Comparison of ENCODE assay signal across 21 cellular contexts in the genomic region with DNA sequence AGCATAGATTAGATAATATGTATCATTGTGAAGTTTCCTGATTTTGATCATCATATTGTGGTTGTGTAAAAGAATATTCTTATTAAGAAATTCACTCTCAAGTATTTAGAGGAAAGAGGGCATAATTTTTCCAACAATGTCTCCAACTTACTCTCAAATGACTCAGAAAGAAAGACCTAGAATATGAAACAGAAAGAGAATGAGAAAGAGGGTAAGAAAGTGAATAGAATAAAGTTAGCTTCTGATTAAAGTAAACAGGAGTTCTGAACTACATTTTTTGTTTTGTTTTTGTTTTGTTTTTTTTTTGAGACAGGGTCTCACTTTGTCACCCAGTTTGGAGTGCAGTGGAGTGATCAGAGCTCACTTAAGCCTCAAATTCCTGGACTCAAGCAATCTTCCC.
DNase-seq lines count a peak whose midpoint lies in the region; ATAC-seq and TF ChIP-seq lines count a peak whose summit lies in the region.
"Had no signal": no experiment of that assay in that cellular context is flagged by ENCODE, and none has a peak within 500 bp of the region (broad histone marks: within the 10 kb centered on the region; RNA-seq: fewer than 3 reads in every experiment).

No MANE protein-coding gene starts in this region.

- no peaks in the 10 kb centered on the region for H3K36me3 ChIP-seq in WERI-Rb-1

- peaks cover 5% of the 10 kb centered on the region for H3K4me1 Mint-ChIP-seq in activated T-cell treated with anti-CD3 and anti-CD28 coated beads, Interleukin-2, amount 50 U/mL, for 24 hours (ENCODE audit: low read depth)
- H3K4me1 Mint-ChIP-seq in activated CD8-positive, alpha-beta T cell treated with anti-CD3 and anti-CD28 coated beads for 36 hours (ENCODE audit: low read depth), result no peaks in the 10 kb centered on the region

- no peak for DNase-seq in activated T-cell treated with anti-CD3 and anti-CD28 coated beads, Interleukin-2, amount 50 U/mL, for 24 hours
- no peak for DNase-seq in activated T-cell treated with anti-CD3 and anti-CD28 coated beads for 4 hours
- DNase-seq in NOMO-1 treated with DMSO at 0.1 percent for 48 hours (lab: John Stamatoyannopoulos, UW; ENCODE audit: unreplicated experiment), result no peak
- no peak for DNase-seq in activated CD8-positive, alpha-beta T cell treated with anti-CD3 and anti-CD28 coated beads for 36 hours
- no peak for DNase-seq in A172 (ENCODE audit: low spot score)
- no peak for DNase-seq in WERI-Rb-1
- DNase-seq: 8988T, C1 segment of cervical spinal cord, DMS 273 treated with DMSO at 0.1 percent for 48 hours, HFFc6, MM.1S, NCI-H1105, NCI-H187 treated with DMSO at 0.1 percent for 48 hours, NCI-H2171, NCI-H446 treated with DMSO at 0.1 percent for 48 hours, NCI-H774, SHP77 had no signal

- H3K4me3 ChIP-seq in WERI-Rb-1 (ENCODE audit: low read depth, low read length), result no peak overlapping the region

- no peak for TF ChIP-seq CTCF in activated CD8-positive, alpha-beta T cell treated with anti-CD3 and anti-CD28 coated beads for 36 hours (IDR thresholded peaks at IDR 0.05)
- no peak for TF ChIP-seq CTCF in WERI-Rb-1 (IDR thresholded peaks at IDR 0.05; ENCODE audit: low read depth, low read length)

- no peaks in the 10 kb centered on the region for H3K9me3 ChIP-seq in WERI-Rb-1 (ENCODE audit: severe bottlenecking)

- intact Hi-C loops in activated CD8-positive, alpha-beta T cell treated with anti-CD3 and anti-CD28 coated beads for 36 hours (cut with micrococcal nuclease), result no loop called here

- H3K36me3 Mint-ChIP-seq in activated T-cell treated with anti-CD3 and anti-CD28 coated beads, Interleukin-2, amount 50 U/mL, for 24 hours (ENCODE audit: low read depth), result peaks cover 4% of the 10 kb centered on the region
- H3K36me3 Mint-ChIP-seq in activated CD8-positive, alpha-beta T cell treated with anti-CD3 and anti-CD28 coated beads for 36 hours (ENCODE audit: low read depth), result no peaks in the 10 kb centered on the region

- POLR2A ChIA-PET in activated CD8-positive, alpha-beta T cell treated with anti-CD3 and anti-CD28 coated beads for 36 hours (lab: Charles Lee), result no interaction called here

- peak; percentile 63 for ATAC-seq in GM21390 (IDR thresholded peaks at IDR 0.05; ENCODE audit: unreplicated experiment)
- ATAC-seq in HG03280 (IDR thresholded peaks at IDR 0.05; ENCODE audit: unreplicated experiment), result peak; percentile 54
- ATAC-seq in activated CD8-positive, alpha-beta T cell treated with anti-CD3 and anti-CD28 coated beads for 36 hours, result no peak
- ATAC-seq: HepG2, SK-N-SH treated with all-trans-retinoic acid at 6 μM for 48 hours had no signal

- peak overlapping the region; percentile 22 for H3K27ac Mint-ChIP-seq in activated T-cell treated with anti-CD3 and anti-CD28 coated beads, Interleukin-2, amount 50 U/mL, for 24 hours
- H3K27ac Mint-ChIP-seq in activated CD8-positive, alpha-beta T cell treated with anti-CD3 and anti-CD28 coated beads for 36 hours, result no peak overlapping the region
- H3K27ac Mint-ChIP-seq: HFFc6 had no signal

- H3K27me3 Mint-ChIP-seq in activated T-cell treated with anti-CD3 and anti-CD28 coated beads, Interleukin-2, amount 50 U/mL, for 24 hours, result no peaks in the 10 kb centered on the region
- no peaks in the 10 kb centered on the region for H3K27me3 Mint-ChIP-seq in activated CD8-positive, alpha-beta T cell treated with anti-CD3 and anti-CD28 coated beads for 36 hours

- H3K4me3 Mint-ChIP-seq in activated T-cell treated with anti-CD3 and anti-CD28 coated beads, Interleukin-2, amount 50 U/mL, for 24 hours, result no peak overlapping the region
- no peak overlapping the region for H3K4me3 Mint-ChIP-seq in activated CD8-positive, alpha-beta T cell treated with anti-CD3 and anti-CD28 coated beads for 36 hours
- H3K4me3 Mint-ChIP-seq: HFFc6 had no signal

- no peak overlapping the region for H3K27ac ChIP-seq in WERI-Rb-1

- H3K9me3 Mint-ChIP-seq in activated T-cell treated with anti-CD3 and anti-CD28 coated beads, Interleukin-2, amount 50 U/mL, for 24 hours, result peaks cover 28% of the 10 kb centered on the region
- H3K9me3 Mint-ChIP-seq in activated CD8-positive, alpha-beta T cell treated with anti-CD3 and anti-CD28 coated beads for 36 hours, result peaks cover 12% of the 10 kb centered on the region

- H3K27me3 ChIP-seq in WERI-Rb-1 (ENCODE audit: insufficient read depth, low read depth, severe bottlenecking), result peaks cover 9% of the 10 kb centered on the region

- CTCF ChIA-PET in activated CD8-positive, alpha-beta T cell treated with anti-CD3 and anti-CD28 coated beads for 36 hours (lab: Charles Lee), result no interaction called here
